ENCODE assay signal across 1 cellular context in genomic region chr1:206826409-206826808, GRCh38.
TF ChIP-seq lines count a peak whose summit lies in the region.

No MANE protein-coding gene starts in this region.

TF ChIP-seq in IMR-90, 13 proteins besides CTCF, POLR2A, EP300 and RAD21:
- no peak for TF ChIP-seq MAFK (IDR thresholded peaks at IDR 0.05; ENCODE audit: low read depth, low read length)
- no peak for TF ChIP-seq CHD1 (IDR thresholded peaks at IDR 0.05; ENCODE audit: low read depth, low read length)
- TF ChIP-seq NFE2L2 (IDR thresholded peaks at IDR 0.05; ENCODE audit: low read depth, low read length), result no peak
- TF ChIP-seq BHLHE40 (IDR thresholded peaks at IDR 0.05; ENCODE audit: low read depth, low read length), result no peak
- no peak for TF ChIP-seq CEBPB (IDR thresholded peaks at IDR 0.05; ENCODE audit: low read depth, low read length)
- no peak for TF ChIP-seq MAZ (IDR thresholded peaks at IDR 0.05; ENCODE audit: borderline replicate concordance, low read depth, low read length)
- no peak for TF ChIP-seq RCOR1 (IDR thresholded peaks at IDR 0.05; ENCODE audit: insufficient replicate concordance, low read length)
- no peak for TF ChIP-seq SMC3 (IDR thresholded peaks at IDR 0.05; ENCODE audit: low read depth, low read length)
- TF ChIP-seq MXI1 (IDR thresholded peaks at IDR 0.05; ENCODE audit: borderline replicate concordance, low read depth, low read length), result no peak
- no peak for TF ChIP-seq FOS (IDR thresholded peaks at IDR 0.05; ENCODE audit: low read depth, low read length)
- TF ChIP-seq USF2 (IDR thresholded peaks at IDR 0.05; ENCODE audit: low read depth, low read length), result no peak
- TF ChIP-seq RFX5 (IDR thresholded peaks at IDR 0.05; ENCODE audit: low read depth, low read length), result no peak
- TF ChIP-seq ELK1 (IDR thresholded peaks at IDR 0.05; ENCODE audit: borderline replicate concordance, low read depth, low read length), result no peak
TF ChIP-seq in IMR-90: peak in this region for 0.
